Comparison of ENCODE assay signal across 1 cellular context in the genomic region with DNA sequence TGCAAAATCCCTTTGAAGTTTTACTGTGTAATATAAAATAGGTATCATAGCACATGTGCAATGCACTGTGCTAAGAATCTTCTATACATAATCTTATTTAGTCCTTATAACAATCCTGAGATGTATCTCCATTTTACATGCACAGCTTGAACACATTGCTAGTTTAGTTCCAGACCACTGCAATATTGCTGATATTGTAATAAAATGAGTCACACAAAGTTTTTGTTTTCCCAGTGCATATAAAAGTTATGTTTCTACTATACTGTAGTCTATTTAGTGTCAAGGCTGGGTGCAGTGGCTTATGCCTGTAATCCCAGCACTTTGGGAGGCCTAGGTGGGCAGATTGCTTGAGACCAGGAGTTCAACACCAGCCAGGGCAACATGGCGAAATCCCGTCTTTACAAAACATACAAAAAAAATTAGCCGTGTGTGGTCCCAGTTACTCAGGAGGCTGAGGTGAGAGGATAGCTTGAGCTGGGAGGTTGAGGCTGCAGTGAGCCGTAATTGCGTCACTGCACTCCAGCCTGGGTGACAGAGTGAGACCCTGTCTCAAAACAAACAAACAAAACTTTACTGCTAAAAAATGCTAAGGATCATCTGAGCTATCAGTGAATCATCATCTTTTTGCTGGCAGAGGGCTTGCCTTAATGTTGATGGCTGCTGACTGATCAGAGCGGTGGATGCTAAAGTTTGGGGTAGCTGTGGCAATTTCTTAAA.
TF ChIP-seq lines count a peak whose summit lies in the region.

No MANE protein-coding gene starts in this region.

TF ChIP-seq in HepG2, 621 proteins besides CTCF, POLR2A, EP300 and RAD21:
- peak; percentile 49; a peak in 3 of 4 replicates for TF ChIP-seq MAFK (conservative IDR thresholded peaks at IDR 0.05 in 1 of 2, IDR thresholded peaks at IDR 0.05 in 1 of 2; ENCODE audit: low read length in 2 of 2)
- peak; percentile 38; the same call in 1 of the 2 replicates for TF ChIP-seq MAFF (IDR thresholded peaks at IDR 0.05; ENCODE audit: low read depth, low read length)
- TF ChIP-seq, protein P1, sequence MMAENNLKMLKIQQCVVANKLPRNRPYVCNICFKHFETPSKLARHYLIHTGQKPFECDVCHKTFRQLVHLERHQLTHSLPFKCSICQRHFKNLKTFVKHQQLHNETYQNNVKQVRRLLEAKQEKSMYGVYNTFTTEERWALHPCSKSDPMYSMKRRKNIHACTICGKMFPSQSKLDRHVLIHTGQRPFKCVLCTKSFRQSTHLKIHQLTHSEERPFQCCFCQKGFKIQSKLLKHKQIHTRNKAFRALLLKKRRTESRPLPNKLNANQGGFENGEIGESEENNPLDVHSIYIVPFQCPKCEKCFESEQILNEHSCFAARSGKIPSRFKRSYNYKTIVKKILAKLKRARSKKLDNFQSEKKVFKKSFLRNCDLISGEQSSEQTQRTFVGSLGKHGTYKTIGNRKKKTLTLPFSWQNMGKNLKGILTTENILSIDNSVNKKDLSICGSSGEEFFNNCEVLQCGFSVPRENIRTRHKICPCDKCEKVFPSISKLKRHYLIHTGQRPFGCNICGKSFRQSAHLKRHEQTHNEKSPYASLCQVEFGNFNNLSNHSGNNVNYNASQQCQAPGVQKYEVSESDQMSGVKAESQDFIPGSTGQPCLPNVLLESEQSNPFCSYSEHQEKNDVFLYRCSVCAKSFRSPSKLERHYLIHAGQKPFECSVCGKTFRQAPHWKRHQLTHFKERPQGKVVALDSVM (CRISPR knock-in tag; IDR thresholded peaks at IDR 0.05): peak; percentile 71
- no peak for TF ChIP-seq MTF2 (CRISPR knock-in tag; IDR thresholded peaks at IDR 0.05; ENCODE audit: borderline replicate concordance)
